11 cellular contexts compared by ENCODE assay signal in the genomic region with DNA sequence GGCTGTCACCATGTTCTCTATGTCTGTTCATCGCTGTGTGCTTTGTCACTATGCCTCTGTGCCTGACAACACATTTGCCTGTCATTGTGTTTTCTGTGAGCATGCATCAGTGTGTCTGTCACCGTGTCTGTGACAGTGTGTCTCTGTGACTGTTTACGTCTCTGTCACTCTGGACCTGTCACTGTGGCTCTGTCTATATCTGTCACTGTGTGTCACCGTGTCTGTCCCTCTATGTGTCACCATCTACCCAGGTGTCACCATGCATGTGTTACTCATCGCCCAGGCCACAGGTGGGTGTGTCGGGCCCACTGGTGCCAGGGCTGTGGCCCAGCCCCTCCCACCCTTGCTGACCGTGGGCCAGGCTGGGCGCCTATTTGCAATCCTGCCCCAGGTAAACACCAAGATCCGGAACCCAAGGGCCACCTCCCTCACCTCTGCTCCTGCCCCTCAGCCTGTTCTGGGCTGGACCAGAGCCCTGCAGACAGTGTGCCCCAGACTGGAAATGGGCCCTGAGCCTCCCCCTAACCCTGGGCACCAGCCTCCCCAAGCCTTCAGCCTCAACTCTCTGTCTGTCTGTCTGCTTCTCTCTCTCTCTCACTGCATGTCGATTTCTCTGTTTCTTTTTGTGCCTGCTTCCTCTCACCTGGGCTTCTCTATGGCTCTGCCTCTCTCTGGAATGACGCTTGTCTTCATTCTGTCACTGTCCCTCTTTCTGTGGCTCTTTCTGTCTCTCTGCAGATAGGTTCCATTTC. TPM values are rescaled to one million over a fixed set of nuclear protein-coding genes. Genes with fewer than 3 reads are reported as not detected.
A peak's percentile ranks its signal among the peaks of the same experiment; 100 is the strongest.
DNase-seq lines count a peak whose midpoint lies in the region; ATAC-seq and TF ChIP-seq lines count a peak whose summit lies in the region.
"Had no signal": no experiment of that assay in that cellular context is flagged by ENCODE, and none has a peak within 500 bp of the region (broad histone marks: within the 10 kb centered on the region; RNA-seq: fewer than 3 reads in every experiment).

No MANE protein-coding gene starts in this region.

- no peaks in the 10 kb centered on the region for H3K79me2 ChIP-seq in HCT116 (ENCODE audit: insufficient read depth, low read length)

- no peak for TF ChIP-seq RAD21 in HCT116 (IDR thresholded peaks at IDR 0.05; ENCODE audit: low read depth)

- no peaks in the 10 kb centered on the region for H3K9me3 ChIP-seq in HCT116 (ENCODE audit: control insufficient read depth in 1 of 2, insufficient read depth in 1 of 2, low read depth in 1 of 2, low read length in 2 of 2)
- no peaks in the 10 kb centered on the region for H3K9me3 ChIP-seq in body of pancreas

- H3K4me3 ChIP-seq in HCT116 (replicated peaks in 1 of 2; ENCODE audit: low read depth in 1 of 2, low read length in 2 of 2) (no peak overlapping the region), body of pancreas (no peak overlapping the region)
- H3K4me3 ChIP-seq: cardiac muscle cell had no signal

- peak; percentile 45 for ATAC-seq in HCT116
- ATAC-seq in body of pancreas: peak; percentile 20
- ATAC-seq: naive thymus-derived CD8-positive, alpha-beta T cell had no signal

- no peak overlapping the region for H2AFZ ChIP-seq in HCT116 (ENCODE audit: low read depth, low read length, poor library complexity, severe bottlenecking)

- H3K36me3 ChIP-seq in HCT116 (ENCODE audit: control insufficient read depth in 1 of 2, insufficient read depth in 2 of 2, low read length in 2 of 2) (no peaks in the 10 kb centered on the region), body of pancreas (replicated peaks in 1 of 2; ENCODE audit: insufficient read depth in 1 of 2, low read depth in 2 of 2) (no peaks in the 10 kb centered on the region)
- H3K36me3 ChIP-seq: cardiac muscle cell had no signal

- BruUV-seq in HCT116 (replicated peaks; lab: Mats Ljungman, UMichigan): no TSS peak

- no peak overlapping the region for H3K9ac ChIP-seq in HCT116 (ENCODE audit: low read length)

- H3K4me3 Mint-ChIP-seq in neural crest cell: peak overlapping the region; percentile 6

- RAD21 ChIA-PET in HCT116 (lab: Charles Lee; ENCODE audit: low non-redundant PET in 1 of 2, low total read pairs in 2 of 2, uncharacterized antibody in 2 of 2, unreplicated experiment in 2 of 2): no interaction called here

- TF ChIP-seq CTCF in HCT116 (IDR thresholded peaks at IDR 0.05 in 2 of 3, conservative IDR thresholded peaks at IDR 0.05 in 1 of 3; ENCODE audit: borderline replicate concordance in 1 of 3, insufficient read depth in 1 of 3, low read depth in 2 of 3, low read length in 2 of 3): no peak
- TF ChIP-seq CTCF in body of pancreas (IDR thresholded peaks at IDR 0.05): no peak
- no peak for TF ChIP-seq CTCF in neural crest cell (conservative IDR thresholded peaks at IDR 0.05)

- intact Hi-C loops in HCT116 (cut with micrococcal nuclease): no loop called here
- intact Hi-C loops in body of pancreas (cut with DNase I): no loop called here

- DNase-seq in HCT116 (ENCODE audit: low read depth, low spot score) (no peak), body of pancreas (peak; percentile 83 to 96 (median 90)), neural crest cell (ENCODE audit: low read depth, low spot score) (no peak), NCI-H1092 treated with DMSO at 0.1 percent for 48 hours (lab: John Stamatoyannopoulos, UW) (no peak), NCI-H128 (lab: John Stamatoyannopoulos, UW; ENCODE audit: unreplicated experiment) (no peak)
- DNase-seq in activated CD8-positive, alpha-beta memory T cell treated with anti-CD3 and anti-CD28 coated beads for 24 hours: no peak
- DNase-seq: activated CD4-positive, alpha-beta T cell treated with anti-CD3 and anti-CD28 coated beads, Interleukin-2, amount 50 U/mL, for 1 hour; NCI-H1930 had no signal

- H3K27ac Mint-ChIP-seq in neural crest cell (ENCODE audit: unreplicated experiment): no peak overlapping the region
- H3K27ac Mint-ChIP-seq: naive thymus-derived CD8-positive, alpha-beta T cell had no signal

- H3K4me1 Mint-ChIP-seq in neural crest cell: peaks cover 44% of the 10 kb centered on the region

- no peaks in the 10 kb centered on the region for H4K20me1 ChIP-seq in HCT116 (ENCODE audit: insufficient read depth)

- H3K27ac ChIP-seq in HCT116 (ENCODE audit: low read depth, low read length) (no peak overlapping the region), body of pancreas (peak overlapping the region; percentile 79 to 96 (median 90))
- H3K27ac ChIP-seq: cardiac muscle cell had no signal

- peaks cover 14% of the 10 kb centered on the region for H3K27me3 Mint-ChIP-seq in neural crest cell (ENCODE audit: low read depth)

- TF ChIP-seq POLR2A in HCT116 (IDR thresholded peaks at IDR 0.05; ENCODE audit: borderline replicate concordance, extremely low read depth, insufficient read depth, insufficient read length) (no peak), body of pancreas (IDR thresholded peaks at IDR 0.05) (peak in 2 of 3 donors; percentile 25 to 33)

- H3K4me2 ChIP-seq in HCT116 (ENCODE audit: low read length): peak overlapping the region; percentile 41

- peaks cover 22 to 37% of the 10 kb centered on the region in 2 experiments for H3K4me1 ChIP-seq in HCT116 (ENCODE audit: control insufficient read depth in 1 of 2, insufficient read depth in 2 of 2, low read length in 2 of 2)
- peaks cover 98% of the 10 kb centered on the region for H3K4me1 ChIP-seq in body of pancreas

- POLR2A ChIA-PET in HCT116 (lab: Charles Lee): no interaction called here

- 25 to 33% methylated on average over 11 of the region's 11 CpGs for WGBS in body of pancreas, 2 donors

- H3K36me3 Mint-ChIP-seq in neural crest cell (ENCODE audit: low read depth): no peaks in the 10 kb centered on the region
- H3K36me3 Mint-ChIP-seq: naive thymus-derived CD8-positive, alpha-beta T cell had no signal

- H3K9me2 ChIP-seq in HCT116 (ENCODE audit: insufficient read depth): no peaks in the 10 kb centered on the region

- H3K27me3 ChIP-seq in HCT116 (ENCODE audit: insufficient read depth, low read length): no peaks in the 10 kb centered on the region
- no peaks in the 10 kb centered on the region for H3K27me3 ChIP-seq in body of pancreas
- H3K27me3 ChIP-seq: cardiac muscle cell had no signal

- CTCF ChIA-PET in HCT116 (lab: Charles Lee): interaction anchor here (5.0 kb wide), 1 partner anchor 14 kb away, joined by 45 read pairs; a partner anchor contains a TSS

- H3K9me3 Mint-ChIP-seq in neural crest cell: no peaks in the 10 kb centered on the region
- H3K9me3 Mint-ChIP-seq: naive thymus-derived CD8-positive, alpha-beta T cell had no signal

TF ChIP-seq in HCT116, 20 proteins besides CTCF, POLR2A, EP300 and RAD21 (continues in another document):
- TF ChIP-seq CBX3 (IDR thresholded peaks at IDR 0.05; ENCODE audit: low read depth) (0 out of 2 replicates have a peak, but pooled peaks have one; percentile 25), FOSL1 (IDR thresholded peaks at IDR 0.05; ENCODE audit: low read depth) (no peak; the same call in 1 of the 2 replicates), YY1 (IDR thresholded peaks at IDR 0.05; ENCODE audit: extremely low read depth, insufficient replicate concordance, low read depth, low read length) (no peak), TCF7L2 (IDR thresholded peaks at IDR 0.05; ENCODE audit: borderline replicate concordance, extremely low read depth, insufficient read depth, insufficient read length) (no peak), ZFX (IDR thresholded peaks at IDR 0.05) (no peak), SIN3A (IDR thresholded peaks at IDR 0.05; ENCODE audit: low read depth) (peak; percentile 97), JUND (IDR thresholded peaks at IDR 0.05) (peak; percentile 63)
- TF ChIP-seq, protein P1, sequence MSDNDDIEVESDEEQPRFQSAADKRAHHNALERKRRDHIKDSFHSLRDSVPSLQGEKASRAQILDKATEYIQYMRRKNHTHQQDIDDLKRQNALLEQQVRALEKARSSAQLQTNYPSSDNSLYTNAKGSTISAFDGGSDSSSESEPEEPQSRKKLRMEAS (IDR thresholded peaks at IDR 0.05): peak; percentile 81
- TF ChIP-seq, protein P2, sequence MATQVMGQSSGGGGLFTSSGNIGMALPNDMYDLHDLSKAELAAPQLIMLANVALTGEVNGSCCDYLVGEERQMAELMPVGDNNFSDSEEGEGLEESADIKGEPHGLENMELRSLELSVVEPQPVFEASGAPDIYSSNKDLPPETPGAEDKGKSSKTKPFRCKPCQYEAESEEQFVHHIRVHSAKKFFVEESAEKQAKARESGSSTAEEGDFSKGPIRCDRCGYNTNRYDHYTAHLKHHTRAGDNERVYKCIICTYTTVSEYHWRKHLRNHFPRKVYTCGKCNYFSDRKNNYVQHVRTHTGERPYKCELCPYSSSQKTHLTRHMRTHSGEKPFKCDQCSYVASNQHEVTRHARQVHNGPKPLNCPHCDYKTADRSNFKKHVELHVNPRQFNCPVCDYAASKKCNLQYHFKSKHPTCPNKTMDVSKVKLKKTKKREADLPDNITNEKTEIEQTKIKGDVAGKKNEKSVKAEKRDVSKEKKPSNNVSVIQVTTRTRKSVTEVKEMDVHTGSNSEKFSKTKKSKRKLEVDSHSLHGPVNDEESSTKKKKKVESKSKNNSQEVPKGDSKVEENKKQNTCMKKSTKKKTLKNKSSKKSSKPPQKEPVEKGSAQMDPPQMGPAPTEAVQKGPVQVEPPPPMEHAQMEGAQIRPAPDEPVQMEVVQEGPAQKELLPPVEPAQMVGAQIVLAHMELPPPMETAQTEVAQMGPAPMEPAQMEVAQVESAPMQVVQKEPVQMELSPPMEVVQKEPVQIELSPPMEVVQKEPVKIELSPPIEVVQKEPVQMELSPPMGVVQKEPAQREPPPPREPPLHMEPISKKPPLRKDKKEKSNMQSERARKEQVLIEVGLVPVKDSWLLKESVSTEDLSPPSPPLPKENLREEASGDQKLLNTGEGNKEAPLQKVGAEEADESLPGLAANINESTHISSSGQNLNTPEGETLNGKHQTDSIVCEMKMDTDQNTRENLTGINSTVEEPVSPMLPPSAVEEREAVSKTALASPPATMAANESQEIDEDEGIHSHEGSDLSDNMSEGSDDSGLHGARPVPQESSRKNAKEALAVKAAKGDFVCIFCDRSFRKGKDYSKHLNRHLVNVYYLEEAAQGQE (IDR thresholded peaks at IDR 0.05; ENCODE audit: low read depth): no peak

RNA-seq across cellular contexts. Expression of a gene that starts 7.7 kb away (rescaled TPM):
- total RNA-seq in HCT116 (2021; ENCODE audit: unreplicated experiment): 33.9 TPM
- polyA plus RNA-seq in HCT116 (2012): 18.9 and 19.0 TPM in 2 replicates
- total RNA-seq in body of pancreas: 10 to 100 TPM; 24.1 to 25.1 TPM
- 28.6 and 33.1 TPM in 2 replicates for total RNA-seq in neural crest cell

RNA-seq across cellular contexts. Expression of a gene that starts 14.1 kb away (rescaled TPM):
- 5.8 TPM for total RNA-seq in HCT116 (2021; ENCODE audit: unreplicated experiment)
- polyA plus RNA-seq in HCT116 (2012): 6.5 and 7.2 TPM in 2 replicates
- total RNA-seq in body of pancreas: 10 to 100 TPM in 1 of 2 donors, 1 to 10 TPM in 1; 3.0 to 16.3 TPM
- not detected in 2 replicates for total RNA-seq in neural crest cell
- total RNA-seq: naive thymus-derived CD8-positive, alpha-beta T cell; RPMI7951 had no signal
- polyA plus RNA-seq: naive thymus-derived CD8-positive, alpha-beta T cell had no signal

RNA-seq across cellular contexts. Expression of a gene that starts 15.3 kb away (rescaled TPM):
- 117 TPM for total RNA-seq in HCT116 (2021; ENCODE audit: unreplicated experiment)
- polyA plus RNA-seq in HCT116 (2012): 97.3 and 102 TPM in 2 replicates
- total RNA-seq in body of pancreas: 10 to 100 TPM; 23.3 to 32.3 TPM
- total RNA-seq in neural crest cell: 105 and 115 TPM in 2 replicates

RNA-seq across cellular contexts. Expression of a gene that starts 24.2 kb away (rescaled TPM):
- total RNA-seq in HCT116 (2021; ENCODE audit: unreplicated experiment) (10.8 TPM), body of pancreas (10 to 100 TPM in 1 of 2 donors, 1 to 10 TPM in 1; 6.7 to 13.5 TPM), neural crest cell (9.1 and 9.6 TPM in 2 replicates)
- polyA plus RNA-seq in HCT116 (2012): 4.9 and 5.7 TPM in 2 replicates

RNA-seq across cellular contexts. Expression of a gene that starts 36.4 kb away (rescaled TPM):
- total RNA-seq in HCT116 (2021; ENCODE audit: unreplicated experiment): not detected
- polyA plus RNA-seq in HCT116 (2012): not detected in 2 replicates
- total RNA-seq in body of pancreas: not detected
- total RNA-seq in neural crest cell: not detected in 2 replicates
- total RNA-seq: cardiac muscle cell; naive thymus-derived CD8-positive, alpha-beta T cell; RPMI7951 had no signal
- polyA plus RNA-seq: cardiac muscle cell; naive thymus-derived CD8-positive, alpha-beta T cell had no signal

Comparison
In these comparisons a context has a peak if more than half of its experiments do, and no peak if none do; other contexts are left out.
1. DNase-seq: peak in body of pancreas (4 of 4); none in HCT116 (single experiment), neural crest cell (single experiment), activated CD8-positive, alpha-beta memory T cell treated with anti-CD3 and anti-CD28 coated beads for 24 hours (single experiment), NCI-H1092 treated with DMSO at 0.1 percent for 48 hours (single experiment) and NCI-H128 (single experiment).